29 cellular contexts compared by ENCODE assay signal in genomic region chr11:71156301-71156700, GRCh38.
"Had no signal": no experiment of that assay in that cellular context is flagged by ENCODE, and none has a peak within 500 bp of the region (broad histone marks: within the 10 kb centered on the region; RNA-seq: fewer than 3 reads in every experiment).

No MANE protein-coding gene starts in this region.

- H3K4me3 Mint-ChIP-seq: activated CD4-positive, alpha-beta memory T cell treated with anti-CD3 and anti-CD28 coated beads for 36 hours; activated CD4-positive, alpha-beta T cell treated with anti-CD3 and anti-CD28 coated beads, Interleukin-2, amount 10 ng/mL, durations not matched to agents 24 days and 14 days; activated naive CD4-positive, alpha-beta T cell treated with anti-CD3 and anti-CD28 coated beads, Interleukin-2, amount 50 U/mL, for 24 hours; activated naive CD8-positive, alpha-beta T cell treated with anti-CD3 and anti-CD28 coated beads, Interleukin-2, amount 50 U/mL, for 24 hours; activated T-helper 1 cell treated with anti-CD3 and anti-CD28 coated beads, Interleukin-12 subunit alpha, Interleukin-12 subunit beta, Interleukin-2, Interleukin-4 antibody, amounts not matched to agents 30 ng/mL and 10 ng/mL and 1 ng/mL, durations not matched to agents 14 hours and 24 hours and 36 hours; memory B cell; natural killer cell; stimulated activated effector memory CD8-positive, alpha-beta T cell treated with anti-CD3 and anti-CD28 coated beads, Interleukin-12 subunit alpha, Interleukin-12 subunit beta, amount 100 ng/mL, for 72 hours; stimulated activated naive CD8-positive, alpha-beta T cell treated with anti-CD3 and anti-CD28 coated beads, Interleukin-15, Interleukin-2, amounts not matched to agents 100 ng/mL and 50 ng/mL, for 24 hours had no signal

- H3K4me3 ChIP-seq: colonic mucosa, dorsolateral prefrontal cortex, gastroesophageal sphincter, skin epidermis, upper lobe of left lung, vagina had no signal

- H3K9me3 Mint-ChIP-seq: activated CD4-positive, alpha-beta memory T cell treated with anti-CD3 and anti-CD28 coated beads for 36 hours; activated CD4-positive, alpha-beta T cell treated with anti-CD3 and anti-CD28 coated beads, Interleukin-2, amount 10 ng/mL, durations not matched to agents 24 days and 14 days; activated naive CD4-positive, alpha-beta T cell treated with anti-CD3 and anti-CD28 coated beads, Interleukin-2, amount 50 U/mL, for 24 hours; activated naive CD8-positive, alpha-beta T cell treated with anti-CD3 and anti-CD28 coated beads, Interleukin-2, amount 50 U/mL, for 24 hours; activated T-helper 1 cell treated with anti-CD3 and anti-CD28 coated beads, Interleukin-12 subunit alpha, Interleukin-12 subunit beta, Interleukin-2, Interleukin-4 antibody, amounts not matched to agents 30 ng/mL and 10 ng/mL and 1 ng/mL, durations not matched to agents 14 hours and 24 hours and 36 hours; memory B cell; natural killer cell; stimulated activated effector memory CD8-positive, alpha-beta T cell treated with anti-CD3 and anti-CD28 coated beads, Interleukin-12 subunit alpha, Interleukin-12 subunit beta, amount 100 ng/mL, for 72 hours; stimulated activated naive CD8-positive, alpha-beta T cell treated with anti-CD3 and anti-CD28 coated beads, Interleukin-15, Interleukin-2, amounts not matched to agents 100 ng/mL and 50 ng/mL, for 24 hours had no signal

- DNase-seq: activated CD4-positive, alpha-beta memory T cell treated with anti-CD3 and anti-CD28 coated beads for 36 hours; activated CD4-positive, alpha-beta T cell treated with anti-CD3 and anti-CD28 coated beads, Interleukin-2, amount 10 ng/mL, durations not matched to agents 24 days and 14 days; activated CD4-positive, CD25-positive, alpha-beta regulatory T cell treated with anti-CD3 and anti-CD28 coated beads, Interleukin-2, amount 50 U/mL, for 72 hours; activated CD8-positive, alpha-beta memory T cell treated with anti-CD3 and anti-CD28 coated beads, Interleukin-2, amount 50 U/mL, for 4 hours; activated gamma-delta T cell treated with Interleukin-2 at 50 U/mL for 16 hours; activated naive CD8-positive, alpha-beta T cell treated with anti-CD3 and anti-CD28 coated beads, Interleukin-2, amount 50 U/mL, for 24 hours; activated T-cell treated with anti-CD3 and anti-CD28 coated beads, Interleukin-2, amount 50 U/mL, for 1 hour; amygdala; cerebellar nuclear complex; colonic mucosa; dorsolateral prefrontal cortex; effector memory CD4-positive, alpha-beta T cell; erythroblast; hippocampal formation; left colon; natural killer cell; stimulated activated CD4-positive, alpha-beta T cell treated with anti-CD3 and anti-CD28 coated beads, Interleukin-12 subunit alpha, Interleukin-12 subunit beta, amount 100 ng/mL, for 4 hours; stimulated activated CD4-positive, alpha-beta T cell treated with anti-CD3 and anti-CD28 coated beads, Interleukin-4, amount 100 ng/mL, for 24 hours; upper lobe of left lung had no signal

- H3K27ac ChIP-seq: colonic mucosa, dorsolateral prefrontal cortex, gastroesophageal sphincter, skin epidermis, upper lobe of left lung, vagina had no signal

- H3K27ac Mint-ChIP-seq: activated CD4-positive, alpha-beta memory T cell treated with anti-CD3 and anti-CD28 coated beads for 36 hours; activated CD4-positive, alpha-beta T cell treated with anti-CD3 and anti-CD28 coated beads, Interleukin-2, amount 10 ng/mL, durations not matched to agents 24 days and 14 days; activated naive CD4-positive, alpha-beta T cell treated with anti-CD3 and anti-CD28 coated beads, Interleukin-2, amount 50 U/mL, for 24 hours; activated naive CD8-positive, alpha-beta T cell treated with anti-CD3 and anti-CD28 coated beads, Interleukin-2, amount 50 U/mL, for 24 hours; activated T-helper 1 cell treated with anti-CD3 and anti-CD28 coated beads, Interleukin-12 subunit alpha, Interleukin-12 subunit beta, Interleukin-2, Interleukin-4 antibody, amounts not matched to agents 30 ng/mL and 10 ng/mL and 1 ng/mL, durations not matched to agents 14 hours and 24 hours and 36 hours; memory B cell; natural killer cell; progenitor cell of endocrine pancreas; stimulated activated effector memory CD8-positive, alpha-beta T cell treated with anti-CD3 and anti-CD28 coated beads, Interleukin-12 subunit alpha, Interleukin-12 subunit beta, amount 100 ng/mL, for 72 hours; stimulated activated naive CD8-positive, alpha-beta T cell treated with anti-CD3 and anti-CD28 coated beads, Interleukin-15, Interleukin-2, amounts not matched to agents 100 ng/mL and 50 ng/mL, for 24 hours had no signal

- ATAC-seq: activated naive CD8-positive, alpha-beta T cell treated with anti-CD3 and anti-CD28 coated beads, Interleukin-2, amount 50 U/mL, for 24 hours; gastroesophageal sphincter; natural killer cell; sciatic nerve; stimulated activated effector memory CD8-positive, alpha-beta T cell treated with anti-CD3 and anti-CD28 coated beads, Interleukin-12 subunit alpha, Interleukin-12 subunit beta, amount 100 ng/mL, for 72 hours had no signal

- H3K27me3 Mint-ChIP-seq: progenitor cell of endocrine pancreas had no signal

- H3K36me3 Mint-ChIP-seq: activated CD4-positive, alpha-beta memory T cell treated with anti-CD3 and anti-CD28 coated beads for 36 hours; activated naive CD4-positive, alpha-beta T cell treated with anti-CD3 and anti-CD28 coated beads, Interleukin-2, amount 50 U/mL, for 24 hours; memory B cell; natural killer cell; stimulated activated effector memory CD8-positive, alpha-beta T cell treated with anti-CD3 and anti-CD28 coated beads, Interleukin-12 subunit alpha, Interleukin-12 subunit beta, amount 100 ng/mL, for 72 hours had no signal

- H3K4me1 Mint-ChIP-seq: activated CD4-positive, alpha-beta T cell treated with anti-CD3 and anti-CD28 coated beads, Interleukin-2, amount 10 ng/mL, durations not matched to agents 24 days and 14 days; activated naive CD4-positive, alpha-beta T cell treated with anti-CD3 and anti-CD28 coated beads, Interleukin-2, amount 50 U/mL, for 24 hours; activated naive CD8-positive, alpha-beta T cell treated with anti-CD3 and anti-CD28 coated beads, Interleukin-2, amount 50 U/mL, for 24 hours; memory B cell; natural killer cell; stimulated activated effector memory CD8-positive, alpha-beta T cell treated with anti-CD3 and anti-CD28 coated beads, Interleukin-12 subunit alpha, Interleukin-12 subunit beta, amount 100 ng/mL, for 72 hours had no signal
